In genomic region chr2:200425026-200425821, GRCh38 we compare ENCODE assay signal across 1 cellular context.
TF ChIP-seq lines count a peak whose summit lies in the region.

No MANE protein-coding gene starts in this region.

TF ChIP-seq in HepG2, 621 proteins besides CTCF, POLR2A, EP300 and RAD21 (continued from another document):
- no peak for TF ChIP-seq AFF4 (CRISPR knock-in tag; IDR thresholded peaks at IDR 0.05)
